ENCODE assay signal across 1 cellular context in genomic region chr19:12391148-12391547, GRCh38.
TF ChIP-seq lines count a peak whose summit lies in the region.

No MANE protein-coding gene starts in this region.

TF ChIP-seq in K562, 482 proteins besides CTCF, POLR2A, EP300 and RAD21:
- 0 out of 2 replicates have a peak, but pooled peaks have one; percentile 71 for TF ChIP-seq ZNF75A (CRISPR knock-in tag; IDR thresholded peaks at IDR 0.05)
